Comparison of ENCODE assay signal across 16 cellular contexts in genomic region chr14:54708982-54709381, GRCh38.
DNase-seq lines count a peak whose midpoint lies in the region; ATAC-seq, FAIRE-seq and TF ChIP-seq lines count a peak whose summit lies in the region.
"Had no signal": no experiment of that assay in that cellular context is flagged by ENCODE, and none has a peak within 500 bp of the region (broad histone marks: within the 10 kb centered on the region; RNA-seq: fewer than 3 reads in every experiment).

No MANE protein-coding gene starts in this region.

- CTCF ChIA-PET in GM12878 (lab: Yijun Ruan, JAX): interaction anchor here (0.7 to 1.6 kb wide), 3 partner anchors 16 to 177 kb away, joined by 3 to 4 read pairs (median 3); no protein-coding TSS in a partner anchor

- DNase-seq in GM12878 (ENCODE audit: low read depth, low spot score) (no peak), gastrocnemius medialis (no peak), COR-L47 (lab: John Stamatoyannopoulos, UW) (no peak), hepatic stellate cell (ENCODE audit: low spot score) (no peak)
- no peak for DNase-seq in activated CD4-positive, alpha-beta T cell treated with anti-CD3 and anti-CD28 coated beads, Interleukin-2, amount 10 ng/mL, durations not matched to agents 24 days and 14 days
- DNase-seq: Calu3, DMS 273 treated with DMSO at 0.1 percent for 48 hours, HCEC 1CT, HFFc6 had no signal

- no peaks in the 10 kb centered on the region for H3K79me2 ChIP-seq in GM12878 (ENCODE audit: control insufficient read depth, insufficient read depth, low read length)

- no peak overlapping the region for H3K27ac Mint-ChIP-seq in activated CD4-positive, alpha-beta T cell treated with anti-CD3 and anti-CD28 coated beads, Interleukin-2, amount 10 ng/mL, durations not matched to agents 24 days and 14 days
- H3K27ac Mint-ChIP-seq: HFFc6 had no signal

- no peak for TF ChIP-seq CTCF in GM12878 (IDR thresholded peaks at IDR 0.05 in 2 of 3, conservative IDR thresholded peaks at IDR 0.05 in 1 of 3; ENCODE audit: control insufficient read depth in 2 of 3, extremely low read depth in 1 of 3, insufficient read depth in 1 of 3, low read depth in 3 of 3, low read length in 3 of 3)
- no peak for TF ChIP-seq CTCF in gastrocnemius medialis (IDR thresholded peaks at IDR 0.05 in 4 of 5, conservative IDR thresholded peaks at IDR 0.05 in 1 of 5)

- H3K4me1 Mint-ChIP-seq in activated CD4-positive, alpha-beta T cell treated with anti-CD3 and anti-CD28 coated beads, Interleukin-2, amount 10 ng/mL, durations not matched to agents 24 days and 14 days: peaks cover 12% of the 10 kb centered on the region

- 19% methylated on average over 5 of the region's 5 CpGs for WGBS in GM12878 (ENCODE audit: insufficient coverage, insufficient replicate concordance, low lambda C conversion rate, missing lambda C conversion rate)

- POLR2A ChIA-PET in GM12878 (lab: Charles Lee): no interaction called here

- TF ChIP-seq EP300 in GM12878 (IDR thresholded peaks at IDR 0.05; ENCODE audit: borderline replicate concordance in 1 of 2, control insufficient read depth in 1 of 2, low read depth in 2 of 2, low read length in 2 of 2): no peak

- peaks cover 86% of the 10 kb centered on the region for H3K4me1 ChIP-seq in BLaER1
- peaks cover 25% of the 10 kb centered on the region for H3K4me1 ChIP-seq in GM12878 (ENCODE audit: control insufficient read depth, insufficient read depth, low read length)
- H3K4me1 ChIP-seq in gastrocnemius medialis: peaks cover 81 to 92% of the 10 kb centered on the region in 2 donors
- H3K4me1 ChIP-seq: A549 had no signal

- H3K27ac ChIP-seq in BLaER1: peak overlapping the region; percentile 70
- H3K27ac ChIP-seq in GM12878 (ENCODE audit: control insufficient read depth, insufficient read depth): no peak overlapping the region
- H3K27ac ChIP-seq in gastrocnemius medialis: peak overlapping the region; percentile 86 to 98 (median 89)
- H3K27ac ChIP-seq: A549, HL-60 had no signal

- SMC1A ChIA-PET in GM12878 (lab: Charles Lee; ENCODE audit: uncharacterized antibody, unreplicated experiment): no interaction called here

- peaks cover 20% of the 10 kb centered on the region for H3K36me3 ChIP-seq in BLaER1
- no peaks in the 10 kb centered on the region for H3K36me3 ChIP-seq in GM12878 (ENCODE audit: control insufficient read depth in 2 of 2, insufficient read depth in 2 of 2, low read length in 1 of 2)
- H3K36me3 ChIP-seq in gastrocnemius medialis: no peaks in the 10 kb centered on the region

- H2AFZ ChIP-seq in GM12878 (ENCODE audit: control insufficient read depth, low read depth, low read length): no peak overlapping the region

- H4K20me1 ChIP-seq in BLaER1: no peaks in the 10 kb centered on the region
- H4K20me1 ChIP-seq in GM12878 (ENCODE audit: control insufficient read depth, insufficient read depth): no peaks in the 10 kb centered on the region

- H3K4me3 ChIP-seq in BLaER1 (peak overlapping the region; percentile 32; the same call in 1 of the 2 replicates), GM12878 (no peak overlapping the region), gastrocnemius medialis (no peak overlapping the region)
- H3K4me3 ChIP-seq: A549, K562 had no signal

- H3K9me3 Mint-ChIP-seq in activated CD4-positive, alpha-beta T cell treated with anti-CD3 and anti-CD28 coated beads, Interleukin-2, amount 10 ng/mL, durations not matched to agents 24 days and 14 days: peaks cover 5% of the 10 kb centered on the region
- H3K9me3 Mint-ChIP-seq: CD4-positive, CD25-positive, alpha-beta regulatory T cell; HFFc6 had no signal

- BruUV-seq in GM12878 (replicated peaks; lab: Mats Ljungman, UMichigan): no TSS peak

- no peaks in the 10 kb centered on the region for H3K9me3 ChIP-seq in BLaER1
- no peaks in the 10 kb centered on the region; the same call in 1 of the 3 replicates for H3K9me3 ChIP-seq in GM12878 (replicated peaks; ENCODE audit: control insufficient read depth, insufficient read depth, low read length)
- H3K9me3 ChIP-seq in gastrocnemius medialis: no peaks in the 10 kb centered on the region
- H3K9me3 ChIP-seq: A549 had no signal

- intact Hi-C loops in GM12878 (cut with micrococcal nuclease; ENCODE audit: unreplicated experiment): no loop called here
- intact Hi-C loops in gastrocnemius medialis (cut with DNase I; ENCODE audit: low total_unique reads): no loop called here
- intact Hi-C loops in activated CD4-positive, alpha-beta T cell treated with anti-CD3 and anti-CD28 coated beads, Interleukin-2, amount 10 ng/mL, durations not matched to agents 24 days and 14 days (cut with micrococcal nuclease): no loop called here

- RAD21 ChIA-PET in GM12878 (lab: Charles Lee; ENCODE audit: unreplicated experiment): no interaction called here

- FAIRE-seq in GM12878 (lab: Jason Lieb, UNC): no peak
- FAIRE-seq: A549 had no signal

- H3K36me3 Mint-ChIP-seq in activated CD4-positive, alpha-beta T cell treated with anti-CD3 and anti-CD28 coated beads, Interleukin-2, amount 10 ng/mL, durations not matched to agents 24 days and 14 days (ENCODE audit: low read depth): peaks cover 5% of the 10 kb centered on the region

- TF ChIP-seq RAD21 in GM12878 (IDR thresholded peaks at IDR 0.05; ENCODE audit: insufficient read depth, low read depth, low read length): no peak

- H3K4me2 ChIP-seq in BLaER1 (peak overlapping the region; percentile 98), GM12878 (ENCODE audit: control insufficient read depth, insufficient read depth) (peak overlapping the region; percentile 19; the same call in 1 of the 2 replicates)
- H3K4me2 ChIP-seq: A549 had no signal

- in situ Hi-C loops in GM12878 (cut with MboI): no loop called here
- in situ Hi-C loops in gastrocnemius medialis (cut with MboI; ENCODE audit: low sequenced_read_pairs in 4 of 4): no loop called here

- no peak overlapping the region for H3K4me3 Mint-ChIP-seq in activated CD4-positive, alpha-beta T cell treated with anti-CD3 and anti-CD28 coated beads, Interleukin-2, amount 10 ng/mL, durations not matched to agents 24 days and 14 days
- H3K4me3 Mint-ChIP-seq: CD4-positive, CD25-positive, alpha-beta regulatory T cell; HFFc6 had no signal

- ATAC-seq in GM18505 (IDR thresholded peaks at IDR 0.05; ENCODE audit: unreplicated experiment) (peak; percentile 17), GM12878 (no peak), gastrocnemius medialis (no peak)
- no peak for ATAC-seq in activated CD4-positive, CD25-positive, alpha-beta regulatory T cell treated with anti-CD3 and anti-CD28 coated beads, Interleukin-2, amount 50 U/mL, for 24 hours
- ATAC-seq: A549 had no signal

- H3K27me3 ChIP-seq in BLaER1: no peaks in the 10 kb centered on the region
- no peaks in the 10 kb centered on the region for H3K27me3 ChIP-seq in GM12878 (replicated peaks in 1 of 2; ENCODE audit: control insufficient read depth in 2 of 2, insufficient read depth in 2 of 2, low read length in 1 of 2)
- H3K27me3 ChIP-seq in gastrocnemius medialis: no peaks in the 10 kb centered on the region

- peak overlapping the region; percentile 28; the same call in 1 of the 2 replicates for H3K9ac ChIP-seq in BLaER1
- no peak overlapping the region for H3K9ac ChIP-seq in GM12878 (ENCODE audit: control insufficient read depth, insufficient read depth, low read length)

- TF ChIP-seq POLR2A in GM18505 (IDR thresholded peaks at IDR 0.05; ENCODE audit: borderline replicate concordance, extremely low read depth, insufficient read depth, insufficient read length) (no peak), GM12878 (IDR thresholded peaks at IDR 0.05; ENCODE audit: low read depth, low read length) (no peak), gastrocnemius medialis (IDR thresholded peaks at IDR 0.05) (no peak)

- H3K27me3 Mint-ChIP-seq in activated CD4-positive, alpha-beta T cell treated with anti-CD3 and anti-CD28 coated beads, Interleukin-2, amount 10 ng/mL, durations not matched to agents 24 days and 14 days: peaks cover 4% of the 10 kb centered on the region
- H3K27me3 Mint-ChIP-seq: CD4-positive, CD25-positive, alpha-beta regulatory T cell had no signal

TF ChIP-seq in GM12878, 131 proteins besides CTCF, POLR2A, EP300 and RAD21:
- TF ChIP-seq NFYA (IDR thresholded peaks at IDR 0.05; ENCODE audit: borderline replicate concordance, low read depth, low read length): no peak
- TF ChIP-seq NR2C2 (IDR thresholded peaks at IDR 0.05; ENCODE audit: borderline replicate concordance, control insufficient read depth, insufficient read length, low read depth): no peak
- no peak for TF ChIP-seq SMC3 (IDR thresholded peaks at IDR 0.05; ENCODE audit: borderline replicate concordance, low read length)
- TF ChIP-seq CEBPB (IDR thresholded peaks at IDR 0.05; ENCODE audit: borderline replicate concordance in 1 of 2, low read depth in 2 of 2, low read length in 2 of 2): no peak
